7 cellular contexts compared by ENCODE assay signal in genomic region chr9:125181756-125182155, GRCh38. TPM values are rescaled to one million over a fixed set of nuclear protein-coding genes. Genes with fewer than 3 reads are reported as not detected.
DNase-seq lines count a peak whose midpoint lies in the region; ATAC-seq and TF ChIP-seq lines count a peak whose summit lies in the region.
"Not testable (repeated sequence)": the region's sequence is repeated elsewhere in the genome, so short reads cannot be mapped to it uniquely, and the experiment has no call there.

No MANE protein-coding gene starts in this region.

- POLR2A ChIA-PET in naive thymus-derived CD4-positive, alpha-beta T cell (lab: Charles Lee): interaction anchor here (1.0 to 1.1 kb wide), 3 partner anchors 10 to 18 kb away, joined by 3 to 5 read pairs (median 4); no protein-coding TSS in a partner anchor

- peak overlapping the region in 2 of 4 donors; percentile 32 to 43 for H3K4me3 Mint-ChIP-seq in CD4-positive, CD25-positive, alpha-beta regulatory T cell
- H3K4me3 Mint-ChIP-seq in GM23338; activated T-cell treated with anti-CD3 and anti-CD28 coated beads, Interleukin-2, amount 50 U/mL, for 72 hours; activated naive CD8-positive, alpha-beta T cell: not testable (repeated sequence)
- H3K4me3 Mint-ChIP-seq in naive thymus-derived CD4-positive, alpha-beta T cell: peak overlapping the region in 3 of 10 donors; percentile 14 to 35 (median 21)

- DNase-seq in CD4-positive, CD25-positive, alpha-beta regulatory T cell; GM23338 (ENCODE audit: low spot score); activated T-cell treated with anti-CD3 and anti-CD28 coated beads, Interleukin-2, amount 50 U/mL, for 72 hours; naive thymus-derived CD4-positive, alpha-beta T cell; gastrocnemius medialis; tibial artery: not testable (repeated sequence)

- H3K4me1 Mint-ChIP-seq in CD4-positive, CD25-positive, alpha-beta regulatory T cell: peaks cover 39 to 82% (median 63%) of the 10 kb centered on the region in 4 donors
- peaks cover 14% of the 10 kb centered on the region; the same call in 2 of the 3 replicates for H3K4me1 Mint-ChIP-seq in GM23338
- H3K4me1 Mint-ChIP-seq in activated T-cell treated with anti-CD3 and anti-CD28 coated beads, Interleukin-2, amount 50 U/mL, for 72 hours (ENCODE audit: low read depth): peaks cover 65% of the 10 kb centered on the region
- peaks cover 73% of the 10 kb centered on the region for H3K4me1 Mint-ChIP-seq in activated naive CD8-positive, alpha-beta T cell (ENCODE audit: low read depth)
- H3K4me1 Mint-ChIP-seq in naive thymus-derived CD4-positive, alpha-beta T cell: peaks cover 38 to 86% (median 79%) of the 10 kb centered on the region in 7 donors

- H3K79me2 ChIP-seq in GM23338 (replicated peaks; ENCODE audit: insufficient read depth): peaks cover 100% of the 10 kb centered on the region

- H3K4me3 ChIP-seq in CD4-positive, CD25-positive, alpha-beta regulatory T cell (ENCODE audit: low read depth, low read length); GM23338; naive thymus-derived CD4-positive, alpha-beta T cell (ENCODE audit: low read length); gastrocnemius medialis; tibial artery: not testable (repeated sequence)

- intact Hi-C loops in naive thymus-derived CD4-positive, alpha-beta T cell (cut with micrococcal nuclease); tibial artery (cut with DNase I; ENCODE audit: low total_unique reads): not testable (repeated sequence)
- intact Hi-C loops in gastrocnemius medialis (cut with DNase I; ENCODE audit: low total_unique reads): loop anchor here (10.0 kb wide), 1 partner anchor 317 kb away; the partner anchor contains the start of genes ARPC5L and RPL35

- not testable (repeated sequence) for H3K9me3 ChIP-seq in CD4-positive, CD25-positive, alpha-beta regulatory T cell (ENCODE audit: control insufficient read depth in 2 of 2, low read length in 2 of 2); naive thymus-derived CD4-positive, alpha-beta T cell (ENCODE audit: control insufficient read depth in 2 of 3, low read length in 3 of 3); gastrocnemius medialis; tibial artery

- not testable (repeated sequence) for H3K4me1 ChIP-seq in CD4-positive, CD25-positive, alpha-beta regulatory T cell (ENCODE audit: control insufficient read depth, insufficient read depth, low read length, poor library complexity, severe bottlenecking); GM23338 (ENCODE audit: insufficient read depth); naive thymus-derived CD4-positive, alpha-beta T cell (ENCODE audit: control insufficient read depth in 2 of 2, insufficient read depth in 2 of 2, low read length in 2 of 2)
- H3K4me1 ChIP-seq in gastrocnemius medialis (peaks cover 60 to 69% of the 10 kb centered on the region in 2 donors), tibial artery (peaks cover 0 to 72% (median 41%) of the 10 kb centered on the region in 4 donors)

- not testable (repeated sequence) for H2AFZ ChIP-seq in GM23338

- not testable (repeated sequence) for TF ChIP-seq POLR2A in gastrocnemius medialis (IDR thresholded peaks at IDR 0.05)

- in situ Hi-C loops in gastrocnemius medialis (cut with MboI; ENCODE audit: low sequenced_read_pairs in 4 of 4): not testable (repeated sequence)

- peak overlapping the region in 2 of 3 donors; percentile 10 to 16 for H3K27ac Mint-ChIP-seq in CD4-positive, CD25-positive, alpha-beta regulatory T cell
- H3K27ac Mint-ChIP-seq in GM23338: not testable (repeated sequence)
- peak overlapping the region; percentile 40 for H3K27ac Mint-ChIP-seq in activated T-cell treated with anti-CD3 and anti-CD28 coated beads, Interleukin-2, amount 50 U/mL, for 72 hours
- H3K27ac Mint-ChIP-seq in activated naive CD8-positive, alpha-beta T cell: peak overlapping the region; percentile 46
- peak overlapping the region in 8 of 9 donors; percentile 1 to 77 (median 66) for H3K27ac Mint-ChIP-seq in naive thymus-derived CD4-positive, alpha-beta T cell

- H4K20me1 ChIP-seq in GM23338 (replicated peaks; ENCODE audit: insufficient read depth): peaks cover 60% of the 10 kb centered on the region

- H3K4me2 ChIP-seq in GM23338: not testable (repeated sequence)

- not testable (repeated sequence) for H3K27me3 Mint-ChIP-seq in CD4-positive, CD25-positive, alpha-beta regulatory T cell; GM23338 (ENCODE audit: insufficient read depth, low read depth, poor library complexity); activated T-cell treated with anti-CD3 and anti-CD28 coated beads, Interleukin-2, amount 50 U/mL, for 72 hours (ENCODE audit: low read depth); activated naive CD8-positive, alpha-beta T cell; naive thymus-derived CD4-positive, alpha-beta T cell

- CTCF ChIA-PET in naive thymus-derived CD4-positive, alpha-beta T cell (lab: Charles Lee): not testable (repeated sequence)

- peaks cover 28% of the 10 kb centered on the region for H3K36me3 Mint-ChIP-seq in CD4-positive, CD25-positive, alpha-beta regulatory T cell
- not testable (repeated sequence) for H3K36me3 Mint-ChIP-seq in GM23338 (ENCODE audit: low read depth); activated naive CD8-positive, alpha-beta T cell
- peaks cover 6 to 22% of the 10 kb centered on the region in 2 donors for H3K36me3 Mint-ChIP-seq in activated T-cell treated with anti-CD3 and anti-CD28 coated beads, Interleukin-2, amount 50 U/mL, for 72 hours (ENCODE audit: insufficient read depth in 2 of 2)
- H3K36me3 Mint-ChIP-seq in naive thymus-derived CD4-positive, alpha-beta T cell: peaks cover 0 to 43% (median 40%) of the 10 kb centered on the region in 5 donors

- not testable (repeated sequence) for ATAC-seq in CD4-positive, CD25-positive, alpha-beta regulatory T cell (ENCODE audit: low read depth in 2 of 2); GM23338; activated T-cell treated with anti-CD3 and anti-CD28 coated beads, Interleukin-2, amount 50 U/mL, for 72 hours (replicated peaks in 1 of 2); naive thymus-derived CD4-positive, alpha-beta T cell; gastrocnemius medialis

- not testable (repeated sequence) for H3F3A ChIP-seq in GM23338 (replicated peaks; ENCODE audit: low read depth)

- TF ChIP-seq CTCF in GM23338 (conservative IDR thresholded peaks at IDR 0.05; ENCODE audit: low read depth in 2 of 2); gastrocnemius medialis (IDR thresholded peaks at IDR 0.05 in 4 of 5, conservative IDR thresholded peaks at IDR 0.05 in 1 of 5); tibial artery (IDR thresholded peaks at IDR 0.05): not testable (repeated sequence)

- not testable (repeated sequence) for H3K27ac ChIP-seq in CD4-positive, CD25-positive, alpha-beta regulatory T cell (ENCODE audit: insufficient read depth, low read length, poor library complexity, severe bottlenecking); naive thymus-derived CD4-positive, alpha-beta T cell (ENCODE audit: low read depth, low read length)
- H3K27ac ChIP-seq in GM23338 (ENCODE audit: low read depth) (peak overlapping the region; percentile 66), gastrocnemius medialis (peak overlapping the region; percentile 89 to 100 (median 98)), tibial artery (peak overlapping the region; percentile 71 to 80)

- H3K9me3 Mint-ChIP-seq in CD4-positive, CD25-positive, alpha-beta regulatory T cell; GM23338; activated T-cell treated with anti-CD3 and anti-CD28 coated beads, Interleukin-2, amount 50 U/mL, for 72 hours; activated naive CD8-positive, alpha-beta T cell (ENCODE audit: low read depth); naive thymus-derived CD4-positive, alpha-beta T cell: not testable (repeated sequence)

- H3K36me3 ChIP-seq in CD4-positive, CD25-positive, alpha-beta regulatory T cell (ENCODE audit: control insufficient read depth, insufficient read depth, low read length); GM23338 (ENCODE audit: insufficient read depth); naive thymus-derived CD4-positive, alpha-beta T cell (ENCODE audit: control insufficient read depth in 2 of 3, insufficient read depth in 3 of 3, low read length in 3 of 3); gastrocnemius medialis; tibial artery: not testable (repeated sequence)

- H3K27me3 ChIP-seq in CD4-positive, CD25-positive, alpha-beta regulatory T cell (ENCODE audit: control insufficient read depth, insufficient read depth, low read length); GM23338 (ENCODE audit: insufficient read depth); naive thymus-derived CD4-positive, alpha-beta T cell (ENCODE audit: control insufficient read depth in 2 of 2, insufficient read depth in 2 of 2, low read length in 2 of 2); gastrocnemius medialis; tibial artery: not testable (repeated sequence)

- H3K9me2 ChIP-seq in GM23338 (ENCODE audit: insufficient read depth): not testable (repeated sequence)

RNA-seq across cellular contexts. Expression of gene PPP6C, which starts 7.8 kb away (rescaled TPM):
- total RNA-seq in CD4-positive, CD25-positive, alpha-beta regulatory T cell: 44.6 TPM
- 10 to 100 TPM; 60.0 to 81.6 (median 67.0) TPM for polyA plus RNA-seq in CD4-positive, CD25-positive, alpha-beta regulatory T cell
- total RNA-seq in GM23338 (2014; rRNA removed; shearing (Covaris generic)): 46.4 and 55.0 TPM in 2 replicates
- polyA plus RNA-seq in GM23338 (2016; fragmentation: Nextera tagmentation; extraction: Ambion mirVana): 31.9 and 32.7 TPM in 2 replicates
- total RNA-seq in activated T-cell treated with anti-CD3 and anti-CD28 coated beads, Interleukin-2, amount 50 U/mL, for 72 hours: 10 to 100 TPM; 38.0 to 41.4 TPM
- 10 to 100 TPM; 32.9 to 54.2 (median 49.5) TPM for total RNA-seq in naive thymus-derived CD4-positive, alpha-beta T cell
- polyA plus RNA-seq in naive thymus-derived CD4-positive, alpha-beta T cell: 10 to 100 TPM; 54.3 to 56.5 TPM
- 10 to 100 TPM; 49.4 to 80.6 (median 73.6) TPM for total RNA-seq in gastrocnemius medialis

RNA-seq across cellular contexts. Expression of gene RABEPK, which starts 18.6 kb away (rescaled TPM):
- total RNA-seq in CD4-positive, CD25-positive, alpha-beta regulatory T cell: 14.2 TPM
- 10 to 100 TPM; 37.2 to 39.5 (median 38.8) TPM for polyA plus RNA-seq in CD4-positive, CD25-positive, alpha-beta regulatory T cell
- 19.3 and 25.8 TPM in 2 replicates for total RNA-seq in GM23338 (2014; rRNA removed; shearing (Covaris generic))
- 28.5 and 32.7 TPM in 2 replicates for polyA plus RNA-seq in GM23338 (2016; fragmentation: Nextera tagmentation; extraction: Ambion mirVana)
- 10 to 100 TPM; 28.1 to 32.7 TPM for total RNA-seq in activated T-cell treated with anti-CD3 and anti-CD28 coated beads, Interleukin-2, amount 50 U/mL, for 72 hours
- total RNA-seq in naive thymus-derived CD4-positive, alpha-beta T cell: 10 to 100 TPM; 10.7 to 19.5 (median 15.1) TPM
- 10 to 100 TPM; 31.1 to 52.5 TPM for polyA plus RNA-seq in naive thymus-derived CD4-positive, alpha-beta T cell
- total RNA-seq in gastrocnemius medialis: 10 to 100 TPM in 3 of 4 donors, 1 to 10 TPM in 1; 8.7 to 15.0 (median 13.4) TPM

RNA-seq across cellular contexts. Expression of gene SCAI, which starts 38.4 kb away (rescaled TPM):
- 11.3 TPM for total RNA-seq in CD4-positive, CD25-positive, alpha-beta regulatory T cell
- 1 to 10 TPM; 1.7 to 4.8 (median 3.7) TPM for polyA plus RNA-seq in CD4-positive, CD25-positive, alpha-beta regulatory T cell
- 21.8 and 35.0 TPM in 2 replicates for total RNA-seq in GM23338 (2014; rRNA removed; shearing (Covaris generic))
- 13.1 and 13.3 TPM in 2 replicates for polyA plus RNA-seq in GM23338 (2016; fragmentation: Nextera tagmentation; extraction: Ambion mirVana)
- 10 to 100 TPM; 14.5 to 16.9 TPM for total RNA-seq in activated T-cell treated with anti-CD3 and anti-CD28 coated beads, Interleukin-2, amount 50 U/mL, for 72 hours
- 10 to 100 TPM; 12.8 to 23.9 (median 16.6) TPM for total RNA-seq in naive thymus-derived CD4-positive, alpha-beta T cell
- polyA plus RNA-seq in naive thymus-derived CD4-positive, alpha-beta T cell: 1 to 10 TPM; 2.7 to 5.4 TPM
- total RNA-seq in gastrocnemius medialis: 1 to 10 TPM; 1.1 to 4.7 (median 3.4) TPM

RNA-seq across cellular contexts. Expression of gene HSPA5, which starts 59.4 kb away (rescaled TPM):
- 167 TPM for total RNA-seq in CD4-positive, CD25-positive, alpha-beta regulatory T cell
- polyA plus RNA-seq in CD4-positive, CD25-positive, alpha-beta regulatory T cell: 100 to 1,000 TPM; 132 to 156 (median 147) TPM
- total RNA-seq in GM23338 (2014; rRNA removed; shearing (Covaris generic)): 259 and 281 TPM in 2 replicates
- 225 and 265 TPM in 2 replicates for polyA plus RNA-seq in GM23338 (2016; fragmentation: Nextera tagmentation; extraction: Ambion mirVana)
- 100 to 1,000 TPM; 211 to 290 TPM for total RNA-seq in activated T-cell treated with anti-CD3 and anti-CD28 coated beads, Interleukin-2, amount 50 U/mL, for 72 hours
- 100 to 1,000 TPM; 127 to 248 (median 155) TPM for total RNA-seq in naive thymus-derived CD4-positive, alpha-beta T cell
- polyA plus RNA-seq in naive thymus-derived CD4-positive, alpha-beta T cell: 100 to 1,000 TPM; 136 to 207 TPM
- 10 to 100 TPM; 39.9 to 69.3 (median 46.0) TPM for total RNA-seq in gastrocnemius medialis
